In genomic region chr6:56963043-56963442, GRCh38 we compare ENCODE assay signal across 24 cellular contexts. TPM values are rescaled to one million over a fixed set of nuclear protein-coding genes. Genes with fewer than 3 reads are reported as not detected.
"Had no signal": no experiment of that assay in that cellular context is flagged by ENCODE, and none has a peak within 500 bp of the region (broad histone marks: within the 10 kb centered on the region; RNA-seq: fewer than 3 reads in every experiment).

No MANE protein-coding gene starts in this region.

- DNase-seq: activated CD4-positive, alpha-beta T cell treated with anti-CD3 and anti-CD28 coated beads for 48 hours; activated CD4-positive, alpha-beta T cell treated with anti-CD3 and anti-CD28 coated beads, Interleukin-2, amount 50 U/mL, for 4 hours; activated CD4-positive, CD25-positive, alpha-beta regulatory T cell treated with anti-CD3 and anti-CD28 coated beads, Interleukin-2, amount 50 U/mL, for 72 hours; activated CD8-positive, alpha-beta memory T cell treated with anti-CD3 and anti-CD28 coated beads, Interleukin-2, amount 10 ng/mL, durations not matched to agents 7 days and 5 days; activated effector memory CD4-positive, alpha-beta T cell treated with Interleukin-2 at 50 U/mL for 16 hours; activated naive CD4-positive, alpha-beta T cell; activated T-cell treated with anti-CD3 and anti-CD28 coated beads, Interleukin-2, amount 50 U/mL, for 24 hours; brain microvascular endothelial cell; cerebellar nuclear complex; Kasumi-1; NCI-H1105; NCI-H1436 treated with DMSO at 0.1 percent for 48 hours; NCI-H1930; NCI-H510A treated with DMSO at 0.1 percent for 48 hours; OCI-M1; RPMI8226; SK-N-SH; T-helper 1 cell had no signal

- ATAC-seq: activated CD8-positive, alpha-beta memory T cell treated with anti-CD3 and anti-CD28 coated beads, Interleukin-2, amount 10 ng/mL, durations not matched to agents 7 days and 5 days; K562; Panc1; Right ventricle myocardium inferior had no signal

- H3K9me2 ChIP-seq: SK-N-SH had no signal

- H3K9me3 ChIP-seq: SK-N-SH had no signal

- H3K4me1 Mint-ChIP-seq: activated CD8-positive, alpha-beta memory T cell treated with anti-CD3 and anti-CD28 coated beads, Interleukin-2, amount 10 ng/mL, durations not matched to agents 7 days and 5 days had no signal

- H3K4me3 ChIP-seq: K562 had no signal

- H3K27ac ChIP-seq: brain microvascular endothelial cell had no signal

- H3K4me3 Mint-ChIP-seq: activated CD8-positive, alpha-beta memory T cell treated with anti-CD3 and anti-CD28 coated beads, Interleukin-2, amount 10 ng/mL, durations not matched to agents 7 days and 5 days; activated naive CD8-positive, alpha-beta T cell; activated T-cell treated with anti-CD3 and anti-CD28 coated beads, Interleukin-2, amount 50 U/mL, for 24 hours; activated T-helper 1 cell treated with anti-CD3 and anti-CD28 coated beads, Interleukin-12 subunit alpha, Interleukin-12 subunit beta, Interleukin-2, Interleukin-4 antibody, amounts not matched to agents 30 ng/mL and 10 ng/mL and 1 ng/mL, durations not matched to agents 14 hours and 24 hours and 36 hours; T-helper 2 cell treated with Interferon-gamma antibody and Interleukin-4, amounts not matched to agents 5 μg/mL and 100 μg/mL, for 36 hours had no signal

- H3K27ac Mint-ChIP-seq: activated CD8-positive, alpha-beta memory T cell treated with anti-CD3 and anti-CD28 coated beads, Interleukin-2, amount 10 ng/mL, durations not matched to agents 7 days and 5 days; activated naive CD8-positive, alpha-beta T cell; activated T-cell treated with anti-CD3 and anti-CD28 coated beads, Interleukin-2, amount 50 U/mL, for 24 hours; activated T-helper 1 cell treated with anti-CD3 and anti-CD28 coated beads, Interleukin-12 subunit alpha, Interleukin-12 subunit beta, Interleukin-2, Interleukin-4 antibody, amounts not matched to agents 30 ng/mL and 10 ng/mL and 1 ng/mL, durations not matched to agents 14 hours and 24 hours and 36 hours; T-helper 2 cell treated with Interferon-gamma antibody and Interleukin-4, amounts not matched to agents 5 μg/mL and 100 μg/mL, for 36 hours had no signal

- H3K36me3 Mint-ChIP-seq: activated CD8-positive, alpha-beta memory T cell treated with anti-CD3 and anti-CD28 coated beads, Interleukin-2, amount 10 ng/mL, durations not matched to agents 7 days and 5 days; activated naive CD8-positive, alpha-beta T cell had no signal

- H3K9ac ChIP-seq: SK-N-SH had no signal

- H3K27me3 ChIP-seq: brain microvascular endothelial cell had no signal

- H3K36me3 ChIP-seq: brain microvascular endothelial cell had no signal

- H3K9me3 Mint-ChIP-seq: activated T-cell treated with anti-CD3 and anti-CD28 coated beads, Interleukin-2, amount 50 U/mL, for 24 hours; activated T-helper 1 cell treated with anti-CD3 and anti-CD28 coated beads, Interleukin-12 subunit alpha, Interleukin-12 subunit beta, Interleukin-2, Interleukin-4 antibody, amounts not matched to agents 30 ng/mL and 10 ng/mL and 1 ng/mL, durations not matched to agents 14 hours and 24 hours and 36 hours; T-helper 2 cell treated with Interferon-gamma antibody and Interleukin-4, amounts not matched to agents 5 μg/mL and 100 μg/mL, for 36 hours had no signal

- H3K4me2 ChIP-seq: SK-N-SH had no signal

RNA-seq across cellular contexts. Expression of gene BEND6, which starts 8.1 kb away (rescaled TPM):
- total RNA-seq: activated CD8-positive, alpha-beta memory T cell treated with anti-CD3 and anti-CD28 coated beads, Interleukin-2, amount 10 ng/mL, durations not matched to agents 7 days and 5 days; activated T-helper 1 cell treated with anti-CD3 and anti-CD28 coated beads, Interleukin-12 subunit alpha, Interleukin-12 subunit beta, Interleukin-2, Interleukin-4 antibody, amounts not matched to agents 30 ng/mL and 10 ng/mL and 1 ng/mL, durations not matched to agents 14 hours and 24 hours and 36 hours had no signal
